8 cellular contexts compared by ENCODE assay signal in genomic region chr4:89226665-89227572, GRCh38.
DNase-seq lines count a peak whose midpoint lies in the region; ATAC-seq and TF ChIP-seq lines count a peak whose summit lies in the region.

No MANE protein-coding gene starts in this region.

- intact Hi-C loops in IMR-90 (cut with micrococcal nuclease) (loop anchor here (1.0 to 2.0 kb wide), 3 partner anchors 207 to 1066 kb away; no protein-coding TSS in a partner anchor), esophagus squamous epithelium (cut with DNase I) (loop anchor here (5.0 to 10.0 kb wide), 2 partner anchors 205 to 678 kb away; no protein-coding TSS in a partner anchor), natural killer cell (cut with micrococcal nuclease) (loop anchor here (1.0 to 2.0 kb wide), 3 partner anchors 207 to 674 kb away; no protein-coding TSS in a partner anchor)

- H3K9me1 ChIP-seq in IMR-90 (ENCODE audit: insufficient read depth, low read length), result no peaks in the 10 kb centered on the region

- H3K56ac ChIP-seq in IMR-90 (ENCODE audit: extremely low read depth, insufficient read depth, low read length), result no peak overlapping the region

- no peak overlapping the region for H3K27ac Mint-ChIP-seq in natural killer cell
- no peak overlapping the region for H3K27ac Mint-ChIP-seq in stimulated activated naive B cell treated with anti-CD40 and anti-IgM and Interleukin-4, amounts not matched to agents 10 μg/mL and 1 μg/mL and 100 μg/mL, for 72 hours

- no peak overlapping the region for H4K8ac ChIP-seq in IMR-90 (ENCODE audit: low read depth in 2 of 2, low read length in 2 of 2)

- dilution Hi-C loops in IMR-90 (cut with HindIII; ENCODE audit: low sequenced_read_pairs, unreplicated experiment), result no loop called here

- POLR2A ChIA-PET in IMR-90 (lab: Charles Lee; ENCODE audit: unreplicated experiment), result no interaction called here

- H2BK5ac ChIP-seq in IMR-90 (ENCODE audit: low read depth, low read length, poor library complexity, severe bottlenecking), result no peak overlapping the region

- H2AFZ ChIP-seq in IMR-90 (replicated peaks; ENCODE audit: low read length, poor library complexity), result no peak overlapping the region

- H3K4me1 Mint-ChIP-seq in activated T-cell treated with anti-CD3 and anti-CD28 coated beads, Interleukin-2, amount 50 U/mL, for 4 hours (ENCODE audit: low read depth), result peaks cover 8% of the 10 kb centered on the region
- peaks cover 5 to 6% of the 10 kb centered on the region in 2 donors for H3K4me1 Mint-ChIP-seq in natural killer cell
- peaks cover 6% of the 10 kb centered on the region in 2 donors for H3K4me1 Mint-ChIP-seq in stimulated activated naive B cell treated with anti-CD40 and anti-IgM and Interleukin-4, amounts not matched to agents 10 μg/mL and 1 μg/mL and 100 μg/mL, for 72 hours

- no peaks in the 10 kb centered on the region for H3K36me3 ChIP-seq in IMR-90 (ENCODE audit: control insufficient read depth, insufficient read depth, low read length)
- H3K36me3 ChIP-seq in esophagus squamous epithelium, result no peaks in the 10 kb centered on the region

- no peak overlapping the region for H3K23ac ChIP-seq in IMR-90 (ENCODE audit: low read depth, low read length)

- H3K4me1 ChIP-seq in IMR-90 (ENCODE audit: control insufficient read depth, insufficient read depth, low read length) (no peaks in the 10 kb centered on the region), esophagus squamous epithelium (peaks cover 0 to 10% (median 0%) of the 10 kb centered on the region in 3 donors)

- WGBS in IMR-90 (ENCODE audit: extremely low coverage in 2 of 2, insufficient read length in 1 of 2), 2 experiments, result 10% methylated on average over 2 of the region's 9 CpGs; no CpG with 5 or more reads in 1 of the 2 experiments
- WGBS in esophagus squamous epithelium, 2 donors, result 14 to 20% methylated on average over 9 of the region's 9 CpGs

- no peak overlapping the region for H3K4ac ChIP-seq in IMR-90 (ENCODE audit: low read depth, low read length)

- H3K27me3 ChIP-seq in IMR-90 (ENCODE audit: control insufficient read depth, insufficient read depth, low read length) (no peaks in the 10 kb centered on the region), esophagus squamous epithelium (no peaks in the 10 kb centered on the region)

- H2AK5ac ChIP-seq in IMR-90 (ENCODE audit: low read depth, low read length), result no peak overlapping the region

- no peaks in the 10 kb centered on the region for H3K79me1 ChIP-seq in IMR-90 (ENCODE audit: low read depth in 1 of 2, low read length in 2 of 2)

- H3K9me3 Mint-ChIP-seq in activated T-cell treated with anti-CD3 and anti-CD28 coated beads, Interleukin-2, amount 50 U/mL, for 4 hours, result peaks cover 3% of the 10 kb centered on the region
- H3K9me3 Mint-ChIP-seq in natural killer cell, result no peaks in the 10 kb centered on the region
- H3K9me3 Mint-ChIP-seq in stimulated activated naive B cell treated with anti-CD40 and anti-IgM and Interleukin-4, amounts not matched to agents 10 μg/mL and 1 μg/mL and 100 μg/mL, for 72 hours, result peaks cover 0 to 2% of the 10 kb centered on the region in 2 donors

- ATAC-seq in GM21447 (IDR thresholded peaks at IDR 0.05; ENCODE audit: unreplicated experiment) (peak; percentile 90), IMR-90 (ENCODE audit: low read depth) (peak; percentile 96), natural killer cell (peak; percentile 87 to 98 (median 98))
- peak; percentile 72 to 86 for ATAC-seq in activated T-cell treated with anti-CD3 and anti-CD28 coated beads, Interleukin-2, amount 50 U/mL, for 4 hours
- peak; percentile 92 to 94 for ATAC-seq in stimulated activated naive B cell treated with anti-CD40 and anti-IgM and Interleukin-4, amounts not matched to agents 10 μg/mL and 1 μg/mL and 100 μg/mL, for 72 hours (replicated peaks)

- no peaks in the 10 kb centered on the region for H3K9me3 ChIP-seq in IMR-90 (ENCODE audit: control insufficient read depth, insufficient read depth, low read length)
- no peaks in the 10 kb centered on the region for H3K9me3 ChIP-seq in esophagus squamous epithelium

- H2AK9ac ChIP-seq in IMR-90 (replicated peaks; ENCODE audit: low read depth, low read length, poor library complexity), result no peak overlapping the region

- peaks cover 2% of the 10 kb centered on the region for H3K27me3 Mint-ChIP-seq in activated T-cell treated with anti-CD3 and anti-CD28 coated beads, Interleukin-2, amount 50 U/mL, for 4 hours (ENCODE audit: low read depth)
- no peaks in the 10 kb centered on the region for H3K27me3 Mint-ChIP-seq in natural killer cell (ENCODE audit: low read depth in 2 of 2)
- H3K27me3 Mint-ChIP-seq in stimulated activated naive B cell treated with anti-CD40 and anti-IgM and Interleukin-4, amounts not matched to agents 10 μg/mL and 1 μg/mL and 100 μg/mL, for 72 hours, result peaks cover 0 to 4% of the 10 kb centered on the region in 2 donors

- TF ChIP-seq CTCF in IMR-90 (conservative IDR thresholded peaks at IDR 0.05; ENCODE audit: low read depth, low read length) (peak; percentile 65), esophagus squamous epithelium (IDR thresholded peaks at IDR 0.05) (peak; percentile 42 to 82 (median 72)), natural killer cell (IDR thresholded peaks at IDR 0.05) (peak; percentile 84)

- TF ChIP-seq POLR2A in IMR-90 (IDR thresholded peaks at IDR 0.05; ENCODE audit: low read depth, low read length), result no peak
- TF ChIP-seq POLR2A in esophagus squamous epithelium (IDR thresholded peaks at IDR 0.05), result no peak

- H2BK20ac ChIP-seq in IMR-90 (ENCODE audit: low read depth, low read length), result no peak overlapping the region

- in situ Hi-C loops in IMR-90 (cut with MboI; ENCODE audit: low sequenced_read_pairs), result loop anchor here (25.0 kb wide), 1 partner anchor 685 kb away; no protein-coding TSS in a partner anchor

- no peaks in the 10 kb centered on the region for H3K36me3 Mint-ChIP-seq in activated T-cell treated with anti-CD3 and anti-CD28 coated beads, Interleukin-2, amount 50 U/mL, for 4 hours (ENCODE audit: insufficient read depth)
- H3K36me3 Mint-ChIP-seq in natural killer cell, result no peaks in the 10 kb centered on the region
- no peaks in the 10 kb centered on the region for H3K36me3 Mint-ChIP-seq in stimulated activated naive B cell treated with anti-CD40 and anti-IgM and Interleukin-4, amounts not matched to agents 10 μg/mL and 1 μg/mL and 100 μg/mL, for 72 hours

- no peak overlapping the region for H2BK15ac ChIP-seq in IMR-90 (ENCODE audit: low read depth, low read length)

- no peak overlapping the region for H3K14ac ChIP-seq in IMR-90 (replicated peaks; ENCODE audit: low read depth, low read length)

- peak; percentile 68 for TF ChIP-seq RAD21 in IMR-90 (IDR thresholded peaks at IDR 0.05; ENCODE audit: low read length)

- no peak overlapping the region for H2BK120ac ChIP-seq in IMR-90 (ENCODE audit: low read depth, low read length)

- no peak overlapping the region for H4K91ac ChIP-seq in IMR-90 (ENCODE audit: insufficient read depth, low read depth, low read length)

- no peak overlapping the region for H3K18ac ChIP-seq in IMR-90 (ENCODE audit: low read depth, low read length)

- no peak overlapping the region for H3K9ac ChIP-seq in IMR-90 (ENCODE audit: low read depth, low read length)

- H3K27ac ChIP-seq in IMR-90 (ENCODE audit: insufficient read depth, low read length) (no peak overlapping the region), esophagus squamous epithelium (no peak overlapping the region)

- no peak overlapping the region for H3K4me2 ChIP-seq in IMR-90 (ENCODE audit: low read depth, low read length)

- H3K4me3 ChIP-seq in IMR-90 (ENCODE audit: insufficient read depth, low read depth, low read length), result no peak overlapping the region
- H3K4me3 ChIP-seq in esophagus squamous epithelium, result peak overlapping the region in 1 of 4 donors; percentile 34

- no peaks in the 10 kb centered on the region for H4K20me1 ChIP-seq in IMR-90 (ENCODE audit: insufficient read depth, low read length)

- H4K5ac ChIP-seq in IMR-90 (ENCODE audit: low read depth, low read length), result no peak overlapping the region

- H3K4me3 Mint-ChIP-seq in activated T-cell treated with anti-CD3 and anti-CD28 coated beads, Interleukin-2, amount 50 U/mL, for 4 hours, result peak overlapping the region; percentile 50
- no peak overlapping the region for H3K4me3 Mint-ChIP-seq in natural killer cell
- H3K4me3 Mint-ChIP-seq in stimulated activated naive B cell treated with anti-CD40 and anti-IgM and Interleukin-4, amounts not matched to agents 10 μg/mL and 1 μg/mL and 100 μg/mL, for 72 hours, result no peak overlapping the region

- DNase-seq in DMS 273 (lab: John Stamatoyannopoulos, UW; ENCODE audit: unreplicated experiment) (peak; percentile 85), IMR-90 (peak; percentile 62), OCI-M2 (lab: John Stamatoyannopoulos, UW; ENCODE audit: unreplicated experiment) (peak; percentile 38), esophagus squamous epithelium (lab: John Stamatoyannopoulos, UW) (no peak), natural killer cell (peak; percentile 58)
- DNase-seq in activated T-cell treated with anti-CD3 and anti-CD28 coated beads, Interleukin-2, amount 50 U/mL, for 4 hours, result peak; percentile 73
- DNase-seq in stimulated activated naive B cell treated with anti-CD40 and anti-IgM and Interleukin-4, amounts not matched to agents 10 μg/mL and 1 μg/mL and 100 μg/mL, for 72 hours, result peak; percentile 46

- BruUV-seq in IMR-90 (replicated peaks; lab: Mats Ljungman, UMichigan), result no TSS peak

- CTCF ChIA-PET in IMR-90 (lab: Yijun Ruan, JAX), result interaction anchor here (0.6 to 1.8 kb wide), 11 partner anchors 9 to 217 kb away, joined by 3 to 10 read pairs (median 4); no protein-coding TSS in a partner anchor

TF ChIP-seq in IMR-90, 13 proteins besides CTCF, POLR2A, EP300 and RAD21:
- TF ChIP-seq SMC3 (IDR thresholded peaks at IDR 0.05; ENCODE audit: low read depth, low read length) (peak; percentile 49), MAZ (IDR thresholded peaks at IDR 0.05; ENCODE audit: borderline replicate concordance, low read depth, low read length) (no peak)
